In genomic region chr18:48838921-48839818, GRCh38 we compare ENCODE assay signal across 10 cellular contexts.
DNase-seq lines count a peak whose midpoint lies in the region; ATAC-seq and TF ChIP-seq lines count a peak whose summit lies in the region.
"Had no signal": no experiment of that assay in that cellular context is flagged by ENCODE, and none has a peak within 500 bp of the region (broad histone marks: within the 10 kb centered on the region; RNA-seq: fewer than 3 reads in every experiment).

No MANE protein-coding gene starts in this region.

- in situ Hi-C loops in mammary epithelial cell (cut with MboI; ENCODE audit: low sequenced_read_pairs in 2 of 2): no loop called here

- no TSS peak for BruUV-seq in mammary epithelial cell (replicated peaks; lab: Mats Ljungman, UMichigan)

- H3K27ac Mint-ChIP-seq in CD8-positive, alpha-beta T cell: peak overlapping the region; percentile 84
- peak overlapping the region; percentile 99 to 100 for H3K27ac Mint-ChIP-seq in natural killer cell treated with Interleukin-12 subunit alpha and Interleukin-12 subunit beta and Interleukin-15 and Interleukin-18, amount 100 ng/mL, for 72 hours

- no peak for TF ChIP-seq POLR2A in NB4 (IDR thresholded peaks at IDR 0.05; ENCODE audit: extremely low read depth, insufficient read length)

- no peaks in the 10 kb centered on the region for H3K36me3 Mint-ChIP-seq in CD8-positive, alpha-beta T cell
- no peaks in the 10 kb centered on the region for H3K36me3 Mint-ChIP-seq in natural killer cell treated with Interleukin-12 subunit alpha and Interleukin-12 subunit beta and Interleukin-15 and Interleukin-18, amount 100 ng/mL, for 72 hours

- peaks cover 90% of the 10 kb centered on the region for H3K4me1 ChIP-seq in CD8-positive, alpha-beta T cell (ENCODE audit: insufficient read depth, low read length)
- peaks cover 46% of the 10 kb centered on the region for H3K4me1 ChIP-seq in mammary epithelial cell (ENCODE audit: insufficient read depth, low read length)

- peak in 1 of 7 experiments; percentile 25 for DNase-seq in CD8-positive, alpha-beta T cell
- DNase-seq in NB4 (ENCODE audit: low read depth): peak; percentile 84
- DNase-seq in mammary epithelial cell: peak; percentile 78
- peak; percentile 86 for DNase-seq in natural killer cell treated with Interleukin-12 subunit alpha and Interleukin-12 subunit beta and Interleukin-15 and Interleukin-18, amount 100 ng/mL, for 72 hours (ENCODE audit: low spot score)
- DNase-seq in NCI-H524 treated with DMSO at 0.1 percent for 48 hours (lab: John Stamatoyannopoulos, UW): no peak
- DNase-seq in HEK293T (ENCODE audit: extremely low spot score): no peak
- DNase-seq in GM19240 (ENCODE audit: insufficient read length, low spot score): no peak
- DNase-seq in NCI-H1048 (lab: John Stamatoyannopoulos, UW): no peak
- DNase-seq: NCI-H446 treated with DMSO at 0.1 percent for 48 hours had no signal

- TF ChIP-seq CTCF in CD8-positive, alpha-beta T cell (IDR thresholded peaks at IDR 0.05): no peak
- TF ChIP-seq CTCF in NB4 (IDR thresholded peaks at IDR 0.05; ENCODE audit: low read depth, low read length) (no peak), mammary epithelial cell (conservative IDR thresholded peaks at IDR 0.05 in 1 of 2, IDR thresholded peaks at IDR 0.05 in 1 of 2; ENCODE audit: extremely low read depth in 1 of 2, insufficient read depth in 1 of 2, low read depth in 1 of 2, low read length in 2 of 2) (no peak)

- H3K4me1 Mint-ChIP-seq in CD8-positive, alpha-beta T cell (ENCODE audit: low read depth): peaks cover 81% of the 10 kb centered on the region
- peaks cover 79 to 84% of the 10 kb centered on the region in 2 donors for H3K4me1 Mint-ChIP-seq in natural killer cell treated with Interleukin-12 subunit alpha and Interleukin-12 subunit beta and Interleukin-15 and Interleukin-18, amount 100 ng/mL, for 72 hours (ENCODE audit: low read depth in 2 of 2)

- peak overlapping the region; percentile 35 for H3K4me3 Mint-ChIP-seq in CD8-positive, alpha-beta T cell
- peak overlapping the region; percentile 83 for H3K4me3 Mint-ChIP-seq in natural killer cell treated with Interleukin-12 subunit alpha and Interleukin-12 subunit beta and Interleukin-15 and Interleukin-18, amount 100 ng/mL, for 72 hours

- intact Hi-C loops in CD8-positive, alpha-beta T cell (cut with DNase I, micrococcal nuclease): no loop called here
- intact Hi-C loops in mammary epithelial cell (cut with micrococcal nuclease): no loop called here

- 41% methylated on average over 6 of the region's 10 CpGs for WGBS in mammary epithelial cell (ENCODE audit: low coverage, missing lambda C conversion rate)

- CTCF ChIA-PET in CD8-positive, alpha-beta T cell (lab: Charles Lee): no interaction called here
- CTCF ChIA-PET in mammary epithelial cell (lab: Charles Lee; ENCODE audit: low non-redundant PET) (no interaction called here), HEK293T (lab: Yijun Ruan, JAX) (no interaction called here)

- no peak overlapping the region for H3K27ac ChIP-seq in CD8-positive, alpha-beta T cell (ENCODE audit: low read depth, low read length)
- peak overlapping the region; percentile 56 for H3K27ac ChIP-seq in mammary epithelial cell (ENCODE audit: insufficient read depth, low read depth, low read length)
- H3K27ac ChIP-seq: right lobe of liver had no signal

- H3K36me3 ChIP-seq in CD8-positive, alpha-beta T cell (ENCODE audit: insufficient read depth, low read length): no peaks in the 10 kb centered on the region
- H3K36me3 ChIP-seq in mammary epithelial cell (ENCODE audit: insufficient read depth, low read length): no peaks in the 10 kb centered on the region

- H3K27me3 Mint-ChIP-seq in CD8-positive, alpha-beta T cell (ENCODE audit: low read depth): no peaks in the 10 kb centered on the region
- no peaks in the 10 kb centered on the region for H3K27me3 Mint-ChIP-seq in natural killer cell treated with Interleukin-12 subunit alpha and Interleukin-12 subunit beta and Interleukin-15 and Interleukin-18, amount 100 ng/mL, for 72 hours

- H3K9me3 ChIP-seq in CD8-positive, alpha-beta T cell (ENCODE audit: low read length): no peaks in the 10 kb centered on the region
- no peaks in the 10 kb centered on the region for H3K9me3 ChIP-seq in mammary epithelial cell (replicated peaks; ENCODE audit: insufficient read depth, low read length)
- H3K9me3 ChIP-seq: right lobe of liver had no signal

- POLR2A ChIA-PET in CD8-positive, alpha-beta T cell (lab: Charles Lee): no interaction called here
- POLR2A ChIA-PET in HEK293T (lab: Yijun Ruan, JAX): no interaction called here

- peak overlapping the region; percentile 18 for H2AFZ ChIP-seq in mammary epithelial cell (ENCODE audit: low read depth, low read length)

- H3K9me3 Mint-ChIP-seq in CD8-positive, alpha-beta T cell: no peaks in the 10 kb centered on the region
- no peaks in the 10 kb centered on the region for H3K9me3 Mint-ChIP-seq in natural killer cell treated with Interleukin-12 subunit alpha and Interleukin-12 subunit beta and Interleukin-15 and Interleukin-18, amount 100 ng/mL, for 72 hours

- dilution Hi-C loops in mammary epithelial cell (cut with HindIII; ENCODE audit: low sequenced_read_pairs): no loop called here

- H3K79me2 ChIP-seq in mammary epithelial cell (ENCODE audit: insufficient read depth, low read length): no peaks in the 10 kb centered on the region

- no peaks in the 10 kb centered on the region for H3K27me3 ChIP-seq in CD8-positive, alpha-beta T cell (ENCODE audit: insufficient read depth, low read length)
- H3K27me3 ChIP-seq in mammary epithelial cell (ENCODE audit: insufficient read depth, low read length): no peaks in the 10 kb centered on the region
- H3K27me3 ChIP-seq: right lobe of liver had no signal

- H3K9ac ChIP-seq in mammary epithelial cell (ENCODE audit: insufficient read depth, low read length): no peak overlapping the region

- no peaks in the 10 kb centered on the region for H4K20me1 ChIP-seq in mammary epithelial cell (ENCODE audit: insufficient read depth, low read length)

- no peak for ATAC-seq in CD8-positive, alpha-beta T cell
- ATAC-seq in natural killer cell treated with Interleukin-12 subunit alpha and Interleukin-12 subunit beta and Interleukin-15 and Interleukin-18, amount 100 ng/mL, for 72 hours: peak; percentile 58 to 69
- ATAC-seq: right lobe of liver had no signal

- H3K4me3 ChIP-seq in CD8-positive, alpha-beta T cell (ENCODE audit: low read depth, low read length): no peak overlapping the region
- no peak overlapping the region for H3K4me3 ChIP-seq in NB4 (ENCODE audit: low read depth, low read length)
- H3K4me3 ChIP-seq in mammary epithelial cell (replicated peaks in 1 of 3; ENCODE audit: insufficient read depth in 1 of 3, low read depth in 2 of 3, low read length in 3 of 3): no peak overlapping the region
- H3K4me3 ChIP-seq: right lobe of liver had no signal

- peak overlapping the region; percentile 12 for H3K4me2 ChIP-seq in mammary epithelial cell (ENCODE audit: insufficient read depth, low read depth, low read length)

TF ChIP-seq in HEK293T, 16 proteins besides CTCF, POLR2A, EP300 and RAD21:
- TF ChIP-seq TARDBP (IDR thresholded peaks at IDR 0.05) (no peak), SUZ12 (IDR thresholded peaks at IDR 0.05) (no peak), CTBP1 (IDR thresholded peaks at IDR 0.05; ENCODE audit: borderline replicate concordance) (no peak), NFRKB (IDR thresholded peaks at IDR 0.05) (no peak), ELF4 (IDR thresholded peaks at IDR 0.05) (no peak)

Comparison
In these comparisons a context has a peak if more than half of its experiments do, and no peak if none do; other contexts are left out.
1. DNase-seq: peak in NB4 (single experiment), mammary epithelial cell (single experiment) and natural killer cell treated with Interleukin-12 subunit alpha and Interleukin-12 subunit beta and Interleukin-15 and Interleukin-18, amount 100 ng/mL, for 72 hours (single experiment); none in NCI-H524 treated with DMSO at 0.1 percent for 48 hours (single experiment), HEK293T (single experiment), GM19240 (single experiment) and NCI-H1048 (single experiment).